In genomic region chr16:867421-868385, GRCh38 we compare ENCODE assay signal across 15 cellular contexts.
"Had no signal": no experiment of that assay in that cellular context is flagged by ENCODE, and none has a peak within 500 bp of the region (broad histone marks: within the 10 kb centered on the region; RNA-seq: fewer than 3 reads in every experiment).

No MANE protein-coding gene starts in this region.

- H3K9ac ChIP-seq: parathyroid adenoma had no signal

- H3K27me3 Mint-ChIP-seq: activated CD4-positive, alpha-beta memory T cell treated with anti-CD3 and anti-CD28 coated beads for 36 hours; activated naive CD8-positive, alpha-beta T cell treated with anti-CD3 and anti-CD28 coated beads, Interleukin-2, amount 10 ng/mL, durations not matched to agents 7 days and 5 days had no signal

- ATAC-seq: activated T-cell treated with anti-CD3 and anti-CD28 coated beads, Interleukin-2, amount 50 U/mL, for 72 hours; left lung; stimulated activated naive CD8-positive, alpha-beta T cell treated with anti-CD3 and anti-CD28 coated beads, Interleukin-15, Interleukin-2, amounts not matched to agents 100 U/mL and 50 U/mL, for 24 hours; upper lobe of right lung had no signal

- DNase-seq: activated CD4-positive, alpha-beta memory T cell treated with anti-CD3 and anti-CD28 coated beads for 36 hours; activated CD4-positive, alpha-beta T cell treated with anti-CD3 and anti-CD28 coated beads for 48 hours; activated effector memory CD4-positive, alpha-beta T cell treated with Interleukin-2 at 50 U/mL for 16 hours; activated naive CD4-positive, alpha-beta T cell treated with anti-CD3 and anti-CD28 coated beads for 36 hours; activated naive CD8-positive, alpha-beta T cell treated with anti-CD3 and anti-CD28 coated beads, Interleukin-2, amount 10 ng/mL, durations not matched to agents 7 days and 5 days; activated T-cell treated with anti-CD3 and anti-CD28 coated beads, Interleukin-2, amount 50 U/mL, for 72 hours; amniotic stem cell; erythroblast; foreskin fibroblast; stimulated activated CD4-positive, alpha-beta T cell treated with anti-CD3 and anti-CD28 coated beads, Interleukin-4, amount 100 ng/mL, for 24 hours; stimulated activated naive CD8-positive, alpha-beta T cell treated with anti-CD3 and anti-CD28 coated beads, Interleukin-15, Interleukin-2, amounts not matched to agents 100 U/mL and 50 U/mL, for 24 hours; upper lobe of right lung had no signal

- H3K4me3 ChIP-seq: left lung, upper lobe of right lung had no signal

- H3K4me1 Mint-ChIP-seq: nephron had no signal

- H3K79me2 ChIP-seq: parathyroid adenoma had no signal

- H3K36me3 Mint-ChIP-seq: activated CD4-positive, alpha-beta memory T cell treated with anti-CD3 and anti-CD28 coated beads for 36 hours; activated naive CD8-positive, alpha-beta T cell treated with anti-CD3 and anti-CD28 coated beads, Interleukin-2, amount 10 ng/mL, durations not matched to agents 7 days and 5 days had no signal

- H3K27ac Mint-ChIP-seq: activated CD4-positive, alpha-beta memory T cell treated with anti-CD3 and anti-CD28 coated beads for 36 hours; activated naive CD4-positive, alpha-beta T cell treated with anti-CD3 and anti-CD28 coated beads for 36 hours; activated T-cell treated with anti-CD3 and anti-CD28 coated beads, Interleukin-2, amount 50 U/mL, for 72 hours; nephron had no signal

- H3K4me1 ChIP-seq: left lung, parathyroid adenoma, upper lobe of right lung had no signal

- H3K27me3 ChIP-seq: left lung, upper lobe of right lung had no signal

- H3K9me3 ChIP-seq: left lung, upper lobe of right lung had no signal

- H3K4me3 Mint-ChIP-seq: activated CD4-positive, alpha-beta memory T cell treated with anti-CD3 and anti-CD28 coated beads for 36 hours; activated naive CD4-positive, alpha-beta T cell treated with anti-CD3 and anti-CD28 coated beads for 36 hours; activated naive CD8-positive, alpha-beta T cell treated with anti-CD3 and anti-CD28 coated beads, Interleukin-2, amount 10 ng/mL, durations not matched to agents 7 days and 5 days; activated T-cell treated with anti-CD3 and anti-CD28 coated beads, Interleukin-2, amount 50 U/mL, for 72 hours; nephron had no signal

- H3K27ac ChIP-seq: left lung, parathyroid adenoma, upper lobe of right lung had no signal

- H3K9me3 Mint-ChIP-seq: activated CD4-positive, alpha-beta memory T cell treated with anti-CD3 and anti-CD28 coated beads for 36 hours; activated naive CD4-positive, alpha-beta T cell treated with anti-CD3 and anti-CD28 coated beads for 36 hours had no signal
